ENCODE assay signal across 1 cellular context in genomic region chr1:34924759-34925555, GRCh38.
TF ChIP-seq lines count a peak whose summit lies in the region.

No MANE protein-coding gene starts in this region.

TF ChIP-seq in K562, 482 proteins besides CTCF, POLR2A, EP300 and RAD21 (continued from another document):
- TF ChIP-seq ZNF277 (CRISPR knock-in tag; IDR thresholded peaks at IDR 0.05; ENCODE audit: borderline replicate concordance): no peak
- no peak for TF ChIP-seq PPARD (CRISPR knock-in tag; IDR thresholded peaks at IDR 0.05)
- no peak for TF ChIP-seq ZNF780A (CRISPR knock-in tag; IDR thresholded peaks at IDR 0.05)
- no peak for TF ChIP-seq HES1 (IDR thresholded peaks at IDR 0.05; ENCODE audit: low read depth)
- no peak for TF ChIP-seq POLR2H (tag; IDR thresholded peaks at IDR 0.05; ENCODE audit: low read depth)
- no peak for TF ChIP-seq DLX4 (CRISPR knock-in tag; IDR thresholded peaks at IDR 0.05)
- peak; percentile 97; the same call in 1 of the 2 replicates for TF ChIP-seq SREBF2 (CRISPR knock-in tag; IDR thresholded peaks at IDR 0.05)
- TF ChIP-seq ZNF512 (tag; IDR thresholded peaks at IDR 0.05): no peak
- TF ChIP-seq HIVEP1 (CRISPR knock-in tag; IDR thresholded peaks at IDR 0.05): no peak
- no peak for TF ChIP-seq TRIM24 (IDR thresholded peaks at IDR 0.05)
- no peak for TF ChIP-seq POLR2AphosphoS5 (IDR thresholded peaks at IDR 0.05; ENCODE audit: control insufficient read depth, insufficient read depth, low read depth, low read length)
- TF ChIP-seq SFPQ (IDR thresholded peaks at IDR 0.05; ENCODE audit: low read depth, low read length): no peak
- TF ChIP-seq ZNF143 (CRISPR knock-in tag; IDR thresholded peaks at IDR 0.05): no peak; the same call in 1 of the 2 replicates
- peak; percentile 41; the same call in 1 of the 2 replicates for TF ChIP-seq ZNF121 (CRISPR knock-in tag; conservative IDR thresholded peaks at IDR 0.05)
- peak in 1 of 2 experiments; percentile 98; a peak in 2 of 4 replicates for TF ChIP-seq MLX (CRISPR knock-in tag; conservative IDR thresholded peaks at IDR 0.05)
- no peak for TF ChIP-seq U2AF2 (optimal IDR thresholded peaks at IDR 0.05; ENCODE audit: low read depth, low read length)
- TF ChIP-seq RBM22 (IDR thresholded peaks at IDR 0.05; ENCODE audit: low read depth, low read length, poor library complexity, severe bottlenecking): no peak
- no peak for TF ChIP-seq SMC3 (conservative IDR thresholded peaks at IDR 0.05; ENCODE audit: insufficient read depth, low read depth, low read length)
- no peak for TF ChIP-seq JUNB (CRISPR knock-in tag; conservative IDR thresholded peaks at IDR 0.05)
- peak; percentile 93; the same call in 1 of the 2 replicates for TF ChIP-seq KAT7 (CRISPR knock-in tag; IDR thresholded peaks at IDR 0.05; ENCODE audit: borderline replicate concordance)
- peak; percentile 99 for TF ChIP-seq MIER1 (IDR thresholded peaks at IDR 0.05; ENCODE audit: low read depth)
- no peak for TF ChIP-seq GTF2B (IDR thresholded peaks at IDR 0.05; ENCODE audit: extremely low read depth, insufficient read length)
- no peak for TF ChIP-seq ZNF592 (IDR thresholded peaks at IDR 0.05)
- TF ChIP-seq TRIM25 (IDR thresholded peaks at IDR 0.05; ENCODE audit: borderline replicate concordance): no peak
- no peak for TF ChIP-seq KDM2B (CRISPR knock-in tag; IDR thresholded peaks at IDR 0.05)
- no peak for TF ChIP-seq ZKSCAN3 (CRISPR knock-in tag; IDR thresholded peaks at IDR 0.05)
- TF ChIP-seq ZNF551 (CRISPR knock-in tag; IDR thresholded peaks at IDR 0.05): no peak
- no peak for TF ChIP-seq ZNF444 (CRISPR knock-in tag; IDR thresholded peaks at IDR 0.05)
